ENCODE assay signal across 19 cellular contexts in the genomic region with DNA sequence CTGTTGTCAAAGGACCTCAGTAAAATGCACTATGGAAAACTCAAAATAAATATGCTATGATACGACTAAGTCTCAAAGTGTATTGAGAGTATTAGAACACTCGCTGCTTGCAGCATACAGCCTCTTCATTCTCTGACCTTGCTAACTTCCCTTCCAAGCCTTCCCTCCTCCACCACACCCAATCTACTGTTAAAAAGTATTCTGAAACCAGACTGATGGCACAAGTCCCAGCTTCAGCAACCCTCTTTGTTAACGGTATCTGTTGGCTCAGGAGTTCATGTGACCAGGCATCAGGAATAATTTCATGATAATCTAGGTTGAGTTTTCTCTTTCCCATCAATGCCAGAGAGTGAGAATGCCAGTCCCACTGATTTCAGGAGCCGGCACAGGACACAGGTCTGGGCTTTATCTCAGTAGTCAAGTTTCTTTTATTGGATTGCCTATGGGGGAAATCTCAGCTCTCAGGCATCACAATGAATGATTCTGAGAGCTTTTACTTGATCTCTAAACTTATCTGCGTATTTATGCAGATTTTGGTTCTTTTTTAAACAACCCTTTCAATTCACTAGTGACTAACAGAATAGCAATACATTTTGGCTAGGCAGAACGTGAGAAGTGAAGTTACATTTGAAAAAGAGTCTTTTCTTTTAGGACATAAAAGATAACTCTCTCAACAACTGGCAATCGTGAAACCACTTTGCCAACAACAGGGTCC.
DNase-seq lines count a peak whose midpoint lies in the region; ATAC-seq, FAIRE-seq and TF ChIP-seq lines count a peak whose summit lies in the region.
"Had no signal": no experiment of that assay in that cellular context is flagged by ENCODE, and none has a peak within 500 bp of the region (broad histone marks: within the 10 kb centered on the region; RNA-seq: fewer than 3 reads in every experiment).

No MANE protein-coding gene starts in this region.

- TF ChIP-seq EP300 in A549 (IDR thresholded peaks at IDR 0.05): no peak

- TF ChIP-seq CTCF in A549 (IDR thresholded peaks at IDR 0.05): no peak
- TF ChIP-seq CTCF in IMR-90 (conservative IDR thresholded peaks at IDR 0.05; ENCODE audit: low read depth, low read length): no peak
- TF ChIP-seq CTCF in lower lobe of right lung (IDR thresholded peaks at IDR 0.05): no peak

- H3K79me1 ChIP-seq in IMR-90 (ENCODE audit: low read depth in 1 of 2, low read length in 2 of 2): no peaks in the 10 kb centered on the region

- in situ Hi-C loops in IMR-90 (cut with MboI; ENCODE audit: low sequenced_read_pairs): no loop called here

- TF ChIP-seq POLR2A in A549 (IDR thresholded peaks at IDR 0.05; ENCODE audit: low read length): no peak
- no peak for TF ChIP-seq POLR2A in IMR-90 (IDR thresholded peaks at IDR 0.05; ENCODE audit: low read depth, low read length)

- H3K27ac ChIP-seq in A549 (peak overlapping the region in 1 of 2 experiments; percentile 53; a peak in 2 of 6 replicates), IMR-90 (ENCODE audit: insufficient read depth, low read length) (0 out of 2 replicates have a peak overlapping the region, but pooled peaks have one; percentile 1), lower lobe of right lung (no peak overlapping the region)
- H3K27ac ChIP-seq: ascending aorta, coronary artery had no signal

- no TSS peak for BruUV-seq in IMR-90 (replicated peaks; lab: Mats Ljungman, UMichigan)

- H2AFZ ChIP-seq in IMR-90 (replicated peaks; ENCODE audit: low read length, poor library complexity): peak overlapping the region; percentile 48

- H3K9me1 ChIP-seq in IMR-90 (ENCODE audit: insufficient read depth, low read length): no peaks in the 10 kb centered on the region

- no peak overlapping the region for H2AK5ac ChIP-seq in IMR-90 (ENCODE audit: low read depth, low read length)

- FAIRE-seq in A549 (lab: Jason Lieb, UNC): no peak

- H2AK9ac ChIP-seq in IMR-90 (replicated peaks; ENCODE audit: low read depth, low read length, poor library complexity): no peak overlapping the region

- ATAC-seq in A549 (no peak), IMR-90 (ENCODE audit: low read depth) (peak; percentile 62), left lobe of liver (peak; percentile 52), lower lobe of right lung (no peak)
- ATAC-seq: HCT116, mucosa of descending colon had no signal

- H2BK120ac ChIP-seq in IMR-90 (ENCODE audit: low read depth, low read length): peak overlapping the region; percentile 25; the same call in 1 of the 2 replicates

- no peak overlapping the region for H2BK5ac ChIP-seq in IMR-90 (ENCODE audit: low read depth, low read length, poor library complexity, severe bottlenecking)

- H3K4me1 ChIP-seq in A549 (peaks cover 11% of the 10 kb centered on the region), IMR-90 (ENCODE audit: control insufficient read depth, insufficient read depth, low read length) (no peaks in the 10 kb centered on the region), lower lobe of right lung (no peaks in the 10 kb centered on the region)
- H3K4me1 ChIP-seq: ascending aorta had no signal

- 0 out of 2 replicates have a peak overlapping the region, but pooled peaks have one; percentile 50 for H3K23ac ChIP-seq in IMR-90 (ENCODE audit: low read depth, low read length)

- no peaks in the 10 kb centered on the region for H4K20me1 ChIP-seq in IMR-90 (ENCODE audit: insufficient read depth, low read length)

- 59% methylated on average over 7 of the region's 7 CpGs for WGBS in A549 (ENCODE audit: missing lambda C conversion rate)
- no CpG with 5 or more reads among the region's 7 CpGs for WGBS in IMR-90 (ENCODE audit: extremely low coverage in 2 of 2, insufficient read length in 1 of 2), 2 experiments

- H3K4me3 ChIP-seq in A549 (no peak overlapping the region), IMR-90 (ENCODE audit: insufficient read depth, low read depth, low read length) (no peak overlapping the region), lower lobe of right lung (no peak overlapping the region)
- H3K4me3 ChIP-seq: ascending aorta, coronary artery, mucosa of descending colon had no signal

- no peak overlapping the region for H3K9ac ChIP-seq in IMR-90 (ENCODE audit: low read depth, low read length)

- POLR2A ChIA-PET in A549 (lab: Yijun Ruan, JAX): no interaction called here
- POLR2A ChIA-PET in IMR-90 (lab: Charles Lee; ENCODE audit: unreplicated experiment): no interaction called here

- H4K8ac ChIP-seq in IMR-90 (ENCODE audit: low read depth in 2 of 2, low read length in 2 of 2): no peak overlapping the region

- H3K27me3 ChIP-seq in IMR-90 (ENCODE audit: control insufficient read depth, insufficient read depth, low read length) (peaks cover 19% of the 10 kb centered on the region), lower lobe of right lung (ENCODE audit: low read depth) (no peaks in the 10 kb centered on the region)
- H3K27me3 ChIP-seq: ascending aorta had no signal

- 0 out of 2 replicates have a peak overlapping the region, but pooled peaks have one; percentile 11 for H4K91ac ChIP-seq in IMR-90 (ENCODE audit: insufficient read depth, low read depth, low read length)

- H3K4me2 ChIP-seq in A549 (peak overlapping the region; percentile 27; the same call in 2 of the 3 replicates), IMR-90 (ENCODE audit: low read depth, low read length) (peak overlapping the region; percentile 62; the same call in 1 of the 2 replicates)

- intact Hi-C loops in IMR-90 (cut with micrococcal nuclease): loop anchor here (5.0 kb wide), 1 partner anchor 381 kb away; the partner anchor contains the start of gene BAMBI
- intact Hi-C loops in lower lobe of right lung (cut with DNase I): no loop called here

- no peak overlapping the region for H3K14ac ChIP-seq in IMR-90 (replicated peaks; ENCODE audit: low read depth, low read length)

- TF ChIP-seq RAD21 in A549 (conservative IDR thresholded peaks at IDR 0.05 in 1 of 2, IDR thresholded peaks at IDR 0.05 in 1 of 2) (no peak), IMR-90 (IDR thresholded peaks at IDR 0.05; ENCODE audit: low read length) (no peak)

- no peak overlapping the region for H3K18ac ChIP-seq in IMR-90 (ENCODE audit: low read depth, low read length)

- CTCF ChIA-PET in A549 (lab: Yijun Ruan, JAX) (interaction anchor here (0.6 to 1.5 kb wide), 4 partner anchors 24 to 380 kb away, joined by 3 read pairs; partner anchors contain the start of gene BAMBI), IMR-90 (lab: Yijun Ruan, JAX) (no interaction called here)

- H2BK15ac ChIP-seq in IMR-90 (ENCODE audit: low read depth, low read length): no peak overlapping the region

- no peak overlapping the region for H4K5ac ChIP-seq in IMR-90 (ENCODE audit: low read depth, low read length)

- H3K56ac ChIP-seq in IMR-90 (ENCODE audit: extremely low read depth, insufficient read depth, low read length): no peak overlapping the region

- H3K4ac ChIP-seq in IMR-90 (ENCODE audit: low read depth, low read length): no peak overlapping the region

- dilution Hi-C loops in IMR-90 (cut with HindIII; ENCODE audit: low sequenced_read_pairs, unreplicated experiment): no loop called here

- no peaks in the 10 kb centered on the region for H3K9me3 ChIP-seq in A549
- H3K9me3 ChIP-seq in IMR-90 (ENCODE audit: control insufficient read depth, insufficient read depth, low read length): no peaks in the 10 kb centered on the region
- H3K9me3 ChIP-seq in lower lobe of right lung: no peaks in the 10 kb centered on the region
- H3K9me3 ChIP-seq: ascending aorta, mucosa of descending colon had no signal

- H3K36me3 ChIP-seq in IMR-90 (ENCODE audit: control insufficient read depth, insufficient read depth, low read length) (no peaks in the 10 kb centered on the region), lower lobe of right lung (no peaks in the 10 kb centered on the region)
- H3K36me3 ChIP-seq: ascending aorta had no signal

- peak overlapping the region; percentile 32; the same call in 1 of the 2 replicates for H2BK20ac ChIP-seq in IMR-90 (ENCODE audit: low read depth, low read length)

- no peak for DNase-seq in A549 (ENCODE audit: low read depth in 1 of 2, low spot score in 1 of 2)
- DNase-seq in IMR-90: peak; percentile 16
- peak; percentile 41 for DNase-seq in dedifferentiated amniotic fluid mesenchymal stem cell (ENCODE audit: extremely low spot score)
- no peak for DNase-seq in left lobe of liver (ENCODE audit: low spot score)
- DNase-seq in NCI-H774 (lab: John Stamatoyannopoulos, UW): no peak
- DNase-seq in iPS-NIHi11 (ENCODE audit: low spot score): no peak
- no peak for DNase-seq in activated CD8-positive, alpha-beta memory T cell treated with anti-CD3 and anti-CD28 coated beads, Interleukin-2, amount 50 U/mL, for 4 hours
- DNase-seq in lower lobe of right lung: no peak
- DNase-seq: activated CD4-positive, alpha-beta T cell treated with anti-CD3 and anti-CD28 coated beads for 4 hours; EL; mucosa of descending colon; NCI-H446; nucleus accumbens; SHP77; stimulated activated CD4-positive, alpha-beta T cell treated with anti-CD3 and anti-CD28 coated beads, Interleukin-4, amount 100 ng/mL, for 1 hour; T1000 had no signal

TF ChIP-seq in A549, 52 proteins besides CTCF, POLR2A, EP300 and RAD21 (continues in another document):
- TF ChIP-seq CHD2 (IDR thresholded peaks at IDR 0.05; ENCODE audit: low read length, partially characterized antibody) (no peak), EHF (CRISPR knock-in tag; IDR thresholded peaks at IDR 0.05) (no peak), SREBF2 (IDR thresholded peaks at IDR 0.05) (no peak)

TF ChIP-seq in IMR-90, 13 proteins besides CTCF, POLR2A, EP300 and RAD21 (continues in another document):
- TF ChIP-seq MAZ (IDR thresholded peaks at IDR 0.05; ENCODE audit: borderline replicate concordance, low read depth, low read length): no peak
- no peak for TF ChIP-seq USF2 (IDR thresholded peaks at IDR 0.05; ENCODE audit: low read depth, low read length)
- no peak for TF ChIP-seq SMC3 (IDR thresholded peaks at IDR 0.05; ENCODE audit: low read depth, low read length)
- TF ChIP-seq, protein P1, sequence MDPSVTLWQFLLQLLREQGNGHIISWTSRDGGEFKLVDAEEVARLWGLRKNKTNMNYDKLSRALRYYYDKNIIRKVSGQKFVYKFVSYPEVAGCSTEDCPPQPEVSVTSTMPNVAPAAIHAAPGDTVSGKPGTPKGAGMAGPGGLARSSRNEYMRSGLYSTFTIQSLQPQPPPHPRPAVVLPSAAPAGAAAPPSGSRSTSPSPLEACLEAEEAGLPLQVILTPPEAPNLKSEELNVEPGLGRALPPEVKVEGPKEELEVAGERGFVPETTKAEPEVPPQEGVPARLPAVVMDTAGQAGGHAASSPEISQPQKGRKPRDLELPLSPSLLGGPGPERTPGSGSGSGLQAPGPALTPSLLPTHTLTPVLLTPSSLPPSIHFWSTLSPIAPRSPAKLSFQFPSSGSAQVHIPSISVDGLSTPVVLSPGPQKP (IDR thresholded peaks at IDR 0.05; ENCODE audit: borderline replicate concordance, low read depth, low read length): no peak
- TF ChIP-seq BHLHE40 (IDR thresholded peaks at IDR 0.05; ENCODE audit: low read depth, low read length): no peak

Comparison
In these comparisons a context has a peak if more than half of its experiments do, and no peak if none do; other contexts are left out.
1. ATAC-seq: peak in IMR-90 (single experiment) and left lobe of liver (single experiment); none in A549 (0 of 2) and lower lobe of right lung (0 of 2).
2. DNase-seq: peak in IMR-90 (single experiment) and dedifferentiated amniotic fluid mesenchymal stem cell (single experiment); none in A549 (0 of 2), left lobe of liver (single experiment), NCI-H774 (single experiment), iPS-NIHi11 (single experiment), activated CD8-positive, alpha-beta memory T cell treated with anti-CD3 and anti-CD28 coated beads, Interleukin-2, amount 50 U/mL, for 4 hours (single experiment) and lower lobe of right lung (single experiment).